Comparison of ENCODE assay signal across 8 cellular contexts in genomic region chr6:37705239-37706051, GRCh38. TPM values are rescaled to one million over a fixed set of nuclear protein-coding genes. Genes with fewer than 3 reads are reported as not detected.
DNase-seq lines count a peak whose midpoint lies in the region; ATAC-seq and TF ChIP-seq lines count a peak whose summit lies in the region.

No MANE protein-coding gene starts in this region.

- TF ChIP-seq CTCF in natural killer cell (IDR thresholded peaks at IDR 0.05): peak; percentile 68

- intact Hi-C loops in activated T-helper 1 cell treated with anti-CD3 and anti-CD28 coated beads, Interleukin-12 subunit alpha, Interleukin-12 subunit beta, Interleukin-2, Interleukin-4 antibody, amounts not matched to agents 30 ng/mL and 10 ng/mL and 1 ng/mL, durations not matched to agents 14 hours and 24 hours and 36 hours (cut with micrococcal nuclease): loop anchor here (1.0 to 2.0 kb wide), 2 partner anchors 307 to 789 kb away; no protein-coding TSS in a partner anchor
- intact Hi-C loops in natural killer cell (cut with micrococcal nuclease): loop anchor here (1.0 kb wide), 1 partner anchor 307 kb away; no protein-coding TSS in a partner anchor

- peaks cover 11% of the 10 kb centered on the region for H3K27me3 Mint-ChIP-seq in activated T-helper 1 cell treated with anti-CD3 and anti-CD28 coated beads, Interleukin-12 subunit alpha, Interleukin-12 subunit beta, Interleukin-2, Interleukin-4 antibody, amounts not matched to agents 30 ng/mL and 10 ng/mL and 1 ng/mL, durations not matched to agents 14 hours and 24 hours and 36 hours (ENCODE audit: insufficient read depth)
- H3K27me3 Mint-ChIP-seq in natural killer cell (ENCODE audit: low read depth in 2 of 2): peaks cover 10 to 26% of the 10 kb centered on the region in 2 donors

- H3K4me1 Mint-ChIP-seq in activated T-helper 1 cell treated with anti-CD3 and anti-CD28 coated beads, Interleukin-12 subunit alpha, Interleukin-12 subunit beta, Interleukin-2, Interleukin-4 antibody, amounts not matched to agents 30 ng/mL and 10 ng/mL and 1 ng/mL, durations not matched to agents 14 hours and 24 hours and 36 hours (ENCODE audit: low read depth): peaks cover 6% of the 10 kb centered on the region
- H3K4me1 Mint-ChIP-seq in natural killer cell: peaks cover 15 to 17% of the 10 kb centered on the region in 2 donors
- H3K4me1 Mint-ChIP-seq in stimulated activated effector memory CD8-positive, alpha-beta T cell treated with anti-CD3 and anti-CD28 coated beads, Interleukin-12 subunit alpha, Interleukin-12 subunit beta, amount 100 ng/mL, for 72 hours: peaks cover 16% of the 10 kb centered on the region

- H3K27ac Mint-ChIP-seq in activated T-helper 1 cell treated with anti-CD3 and anti-CD28 coated beads, Interleukin-12 subunit alpha, Interleukin-12 subunit beta, Interleukin-2, Interleukin-4 antibody, amounts not matched to agents 30 ng/mL and 10 ng/mL and 1 ng/mL, durations not matched to agents 14 hours and 24 hours and 36 hours: peak overlapping the region; percentile 42
- peak overlapping the region; percentile 58 to 83 for H3K27ac Mint-ChIP-seq in natural killer cell
- H3K27ac Mint-ChIP-seq in stimulated activated effector memory CD8-positive, alpha-beta T cell treated with anti-CD3 and anti-CD28 coated beads, Interleukin-12 subunit alpha, Interleukin-12 subunit beta, amount 100 ng/mL, for 72 hours: peak overlapping the region; percentile 81

- H3K36me3 ChIP-seq in H7 (replicated peaks; ENCODE audit: control insufficient read depth, insufficient read depth, low read length): no peaks in the 10 kb centered on the region

- H3K9me3 Mint-ChIP-seq in activated T-helper 1 cell treated with anti-CD3 and anti-CD28 coated beads, Interleukin-12 subunit alpha, Interleukin-12 subunit beta, Interleukin-2, Interleukin-4 antibody, amounts not matched to agents 30 ng/mL and 10 ng/mL and 1 ng/mL, durations not matched to agents 14 hours and 24 hours and 36 hours: no peaks in the 10 kb centered on the region
- H3K9me3 Mint-ChIP-seq in natural killer cell: no peaks in the 10 kb centered on the region
- no peaks in the 10 kb centered on the region for H3K9me3 Mint-ChIP-seq in stimulated activated effector memory CD8-positive, alpha-beta T cell treated with anti-CD3 and anti-CD28 coated beads, Interleukin-12 subunit alpha, Interleukin-12 subunit beta, amount 100 ng/mL, for 72 hours

- no peaks in the 10 kb centered on the region for H3K36me3 Mint-ChIP-seq in activated T-helper 1 cell treated with anti-CD3 and anti-CD28 coated beads, Interleukin-12 subunit alpha, Interleukin-12 subunit beta, Interleukin-2, Interleukin-4 antibody, amounts not matched to agents 30 ng/mL and 10 ng/mL and 1 ng/mL, durations not matched to agents 14 hours and 24 hours and 36 hours (ENCODE audit: low read depth)
- no peaks in the 10 kb centered on the region for H3K36me3 Mint-ChIP-seq in natural killer cell
- no peaks in the 10 kb centered on the region for H3K36me3 Mint-ChIP-seq in stimulated activated effector memory CD8-positive, alpha-beta T cell treated with anti-CD3 and anti-CD28 coated beads, Interleukin-12 subunit alpha, Interleukin-12 subunit beta, amount 100 ng/mL, for 72 hours

- peaks cover 31% of the 10 kb centered on the region for H3K27me3 ChIP-seq in H7 (ENCODE audit: control insufficient read depth, insufficient read depth, low read length)

- in situ Hi-C loops in Caki2 (cut with HindIII; ENCODE audit: low pct_unique_long_range_greater_than_20kb, low sequenced_read_pairs): no loop called here

- ATAC-seq in natural killer cell (peak; percentile 74 to 95 (median 91)), HG03457 (IDR thresholded peaks at IDR 0.05; ENCODE audit: unreplicated experiment) (no peak)
- peak; percentile 84 for ATAC-seq in stimulated activated effector memory CD8-positive, alpha-beta T cell treated with anti-CD3 and anti-CD28 coated beads, Interleukin-12 subunit alpha, Interleukin-12 subunit beta, amount 100 ng/mL, for 72 hours

- peak overlapping the region; percentile 42 for H3K4me3 ChIP-seq in H7 (ENCODE audit: insufficient read depth, low read depth, low read length)

- H3K4me3 Mint-ChIP-seq in activated T-helper 1 cell treated with anti-CD3 and anti-CD28 coated beads, Interleukin-12 subunit alpha, Interleukin-12 subunit beta, Interleukin-2, Interleukin-4 antibody, amounts not matched to agents 30 ng/mL and 10 ng/mL and 1 ng/mL, durations not matched to agents 14 hours and 24 hours and 36 hours: peak overlapping the region; percentile 79
- H3K4me3 Mint-ChIP-seq in natural killer cell: peak overlapping the region; percentile 82
- peak overlapping the region; percentile 72 for H3K4me3 Mint-ChIP-seq in stimulated activated effector memory CD8-positive, alpha-beta T cell treated with anti-CD3 and anti-CD28 coated beads, Interleukin-12 subunit alpha, Interleukin-12 subunit beta, amount 100 ng/mL, for 72 hours

- peak; percentile 67 for DNase-seq in Caki2 (ENCODE audit: low read depth)
- peak; percentile 96 for DNase-seq in H7
- peak; percentile 96 for DNase-seq in NCI-H82 (lab: John Stamatoyannopoulos, UW)
- peak; percentile 36 for DNase-seq in activated T-helper 1 cell treated with anti-CD3 and anti-CD28 coated beads, Interleukin-12 subunit alpha, Interleukin-12 subunit beta, Interleukin-2, Interleukin-4 antibody, amounts not matched to agents 30 ng/mL and 10 ng/mL and 1 ng/mL, durations not matched to agents 14 hours and 24 hours and 36 hours (ENCODE audit: low spot score)
- DNase-seq in fibroblast of peridontal ligament (ENCODE audit: extremely low read depth): peak; percentile 95
- peak; percentile 55 for DNase-seq in natural killer cell
- DNase-seq in stimulated activated effector memory CD8-positive, alpha-beta T cell treated with anti-CD3 and anti-CD28 coated beads, Interleukin-12 subunit alpha, Interleukin-12 subunit beta, amount 100 ng/mL, for 72 hours (ENCODE audit: low spot score in 2 of 2): peak; percentile 41 to 78

RNA-seq across cellular contexts. Expression of gene MDGA1, which starts 7.8 kb away (rescaled TPM):
- total RNA-seq in Caki2 (2014; rRNA removed; shearing (Covaris generic); ENCODE audit: low replicate concordance): 28.2 and 31.0 TPM in 2 replicates
- 0.67 and 0.90 TPM in 2 replicates for total RNA-seq in H7 (2014; rRNA removed; shearing (Covaris generic))
- total RNA-seq in activated T-helper 1 cell treated with anti-CD3 and anti-CD28 coated beads, Interleukin-12 subunit alpha, Interleukin-12 subunit beta, Interleukin-2, Interleukin-4 antibody, amounts not matched to agents 30 ng/mL and 10 ng/mL and 1 ng/mL, durations not matched to agents 14 hours and 24 hours and 36 hours: 5.4 and 5.7 TPM in 2 replicates
- 10 to 100 TPM in 2 of 3 donors, under 1 TPM in 1; 0.53 to 24.2 (median 16.7) TPM for total RNA-seq in natural killer cell

Comparison
In these comparisons a context has a peak if more than half of its experiments do, and no peak if none do; other contexts are left out.
1. DNase-seq: peak in every context shown above with its lines; median percentile 96 in H7; 96 in NCI-H82; 95 in fibroblast of peridontal ligament; 67 in Caki2; 60 in stimulated activated effector memory CD8-positive, alpha-beta T cell treated with anti-CD3 and anti-CD28 coated beads, Interleukin-12 subunit alpha, Interleukin-12 subunit beta, amount 100 ng/mL, for 72 hours; 55 in natural killer cell; 36 in activated T-helper 1 cell treated with anti-CD3 and anti-CD28 coated beads, Interleukin-12 subunit alpha, Interleukin-12 subunit beta, Interleukin-2, Interleukin-4 antibody, amounts not matched to agents 30 ng/mL and 10 ng/mL and 1 ng/mL, durations not matched to agents 14 hours and 24 hours and 36 hours.